17 cellular contexts compared by ENCODE assay signal in genomic region chr16:81699596-81699995, GRCh38.
DNase-seq lines count a peak whose midpoint lies in the region; ATAC-seq, FAIRE-seq and TF ChIP-seq lines count a peak whose summit lies in the region.
"Had no signal": no experiment of that assay in that cellular context is flagged by ENCODE, and none has a peak within 500 bp of the region (broad histone marks: within the 10 kb centered on the region; RNA-seq: fewer than 3 reads in every experiment).

No MANE protein-coding gene starts in this region.

- H3K4me1 Mint-ChIP-seq in activated naive CD8-positive, alpha-beta T cell treated with anti-CD3 and anti-CD28 coated beads, Interleukin-2, amount 10 ng/mL, durations not matched to agents 7 days and 5 days, result peaks cover 7% of the 10 kb centered on the region
- no peaks in the 10 kb centered on the region for H3K4me1 Mint-ChIP-seq in activated naive CD8-positive, alpha-beta T cell treated with anti-CD3 and anti-CD28 coated beads for 36 hours
- peaks cover 11% of the 10 kb centered on the region for H3K4me1 Mint-ChIP-seq in T-helper 17 cell
- H3K4me1 Mint-ChIP-seq in stimulated activated naive B cell treated with anti-CD40 and anti-IgM and Interleukin-4, amounts not matched to agents 10 μg/mL and 1 μg/mL and 100 μg/mL, for 72 hours, result peaks cover 0 to 1% of the 10 kb centered on the region in 2 donors

- H3K27ac ChIP-seq in kidney (ENCODE audit: low read depth in 2 of 2, low read length in 2 of 2), result no peak overlapping the region
- H3K27ac ChIP-seq: C4-2B, PC-9 had no signal

- H3K27me3 Mint-ChIP-seq in activated naive CD8-positive, alpha-beta T cell treated with anti-CD3 and anti-CD28 coated beads, Interleukin-2, amount 10 ng/mL, durations not matched to agents 7 days and 5 days, result no peaks in the 10 kb centered on the region
- H3K27me3 Mint-ChIP-seq in activated naive CD8-positive, alpha-beta T cell treated with anti-CD3 and anti-CD28 coated beads for 36 hours, result no peaks in the 10 kb centered on the region
- H3K27me3 Mint-ChIP-seq in T-helper 17 cell, result no peaks in the 10 kb centered on the region
- H3K27me3 Mint-ChIP-seq in stimulated activated naive B cell treated with anti-CD40 and anti-IgM and Interleukin-4, amounts not matched to agents 10 μg/mL and 1 μg/mL and 100 μg/mL, for 72 hours, result no peaks in the 10 kb centered on the region

- H3K36me3 Mint-ChIP-seq in activated naive CD8-positive, alpha-beta T cell treated with anti-CD3 and anti-CD28 coated beads, Interleukin-2, amount 10 ng/mL, durations not matched to agents 7 days and 5 days, result peaks cover 10% of the 10 kb centered on the region
- no peaks in the 10 kb centered on the region for H3K36me3 Mint-ChIP-seq in activated naive CD8-positive, alpha-beta T cell treated with anti-CD3 and anti-CD28 coated beads for 36 hours
- H3K36me3 Mint-ChIP-seq in T-helper 17 cell (ENCODE audit: low read depth), result peaks cover 4% of the 10 kb centered on the region
- H3K36me3 Mint-ChIP-seq in stimulated activated naive B cell treated with anti-CD40 and anti-IgM and Interleukin-4, amounts not matched to agents 10 μg/mL and 1 μg/mL and 100 μg/mL, for 72 hours, result peaks cover 41 to 59% of the 10 kb centered on the region in 2 donors

- FAIRE-seq in kidney (lab: Jason Lieb, UNC) (no peak), GM19239 (lab: Jason Lieb, UNC) (no peak)
- FAIRE-seq: A204.1 had no signal

- H3K4me1 ChIP-seq in kidney (ENCODE audit: control insufficient read depth in 1 of 2, insufficient read depth in 1 of 2, low read depth in 1 of 2, low read length in 2 of 2), result no peaks in the 10 kb centered on the region
- H3K4me1 ChIP-seq: Caco-2 had no signal

- H3K4me3 ChIP-seq in kidney (ENCODE audit: low read length in 2 of 2), result no peak overlapping the region
- H3K4me3 ChIP-seq: PC-9 had no signal

- POLR2A ChIA-PET in activated naive CD8-positive, alpha-beta T cell treated with anti-CD3 and anti-CD28 coated beads, Interleukin-2, amount 10 ng/mL, durations not matched to agents 7 days and 5 days (lab: Charles Lee), result no interaction called here

- no peak overlapping the region for H3K9ac ChIP-seq in kidney (ENCODE audit: low read length in 2 of 2)

- no peak overlapping the region for H3K4me3 Mint-ChIP-seq in activated naive CD8-positive, alpha-beta T cell treated with anti-CD3 and anti-CD28 coated beads, Interleukin-2, amount 10 ng/mL, durations not matched to agents 7 days and 5 days
- H3K4me3 Mint-ChIP-seq in activated naive CD8-positive, alpha-beta T cell treated with anti-CD3 and anti-CD28 coated beads for 36 hours, result no peak overlapping the region
- no peak overlapping the region for H3K4me3 Mint-ChIP-seq in T-helper 17 cell
- no peak overlapping the region for H3K4me3 Mint-ChIP-seq in stimulated activated naive B cell treated with anti-CD40 and anti-IgM and Interleukin-4, amounts not matched to agents 10 μg/mL and 1 μg/mL and 100 μg/mL, for 72 hours

- H3K9me3 Mint-ChIP-seq in activated naive CD8-positive, alpha-beta T cell treated with anti-CD3 and anti-CD28 coated beads, Interleukin-2, amount 10 ng/mL, durations not matched to agents 7 days and 5 days, result no peaks in the 10 kb centered on the region
- no peaks in the 10 kb centered on the region for H3K9me3 Mint-ChIP-seq in activated naive CD8-positive, alpha-beta T cell treated with anti-CD3 and anti-CD28 coated beads for 36 hours
- no peaks in the 10 kb centered on the region for H3K9me3 Mint-ChIP-seq in stimulated activated naive B cell treated with anti-CD40 and anti-IgM and Interleukin-4, amounts not matched to agents 10 μg/mL and 1 μg/mL and 100 μg/mL, for 72 hours

- H3K27ac Mint-ChIP-seq in activated naive CD8-positive, alpha-beta T cell treated with anti-CD3 and anti-CD28 coated beads, Interleukin-2, amount 10 ng/mL, durations not matched to agents 7 days and 5 days, result peak overlapping the region; percentile 45
- H3K27ac Mint-ChIP-seq in activated naive CD8-positive, alpha-beta T cell treated with anti-CD3 and anti-CD28 coated beads for 36 hours, result no peak overlapping the region
- H3K27ac Mint-ChIP-seq in T-helper 17 cell, result peak overlapping the region; percentile 65
- peak overlapping the region; percentile 59 for H3K27ac Mint-ChIP-seq in stimulated activated naive B cell treated with anti-CD40 and anti-IgM and Interleukin-4, amounts not matched to agents 10 μg/mL and 1 μg/mL and 100 μg/mL, for 72 hours

- intact Hi-C loops in kidney (cut with DNase I), result no loop called here

- peaks cover 27 to 37% of the 10 kb centered on the region in 2 donors for H3K36me3 ChIP-seq in kidney (ENCODE audit: control insufficient read depth in 1 of 2, insufficient read depth in 2 of 2, low read length in 2 of 2)

- no peak for TF ChIP-seq CTCF in kidney (IDR thresholded peaks at IDR 0.05; ENCODE audit: borderline replicate concordance, extremely low read depth, insufficient read depth)

- no peaks in the 10 kb centered on the region for H3K9me3 ChIP-seq in T-helper 17 cell (ENCODE audit: control insufficient read depth, low read length, poor library complexity, severe bottlenecking)
- H3K9me3 ChIP-seq in kidney (ENCODE audit: control insufficient read depth in 1 of 2, low read length in 2 of 2), result no peaks in the 10 kb centered on the region
- H3K9me3 ChIP-seq: Caco-2 had no signal

- no peak for DNase-seq in activated naive CD8-positive, alpha-beta T cell treated with anti-CD3 and anti-CD28 coated beads, Interleukin-2, amount 10 ng/mL, durations not matched to agents 7 days and 5 days
- DNase-seq in activated naive CD8-positive, alpha-beta T cell treated with anti-CD3 and anti-CD28 coated beads for 36 hours, result no peak
- DNase-seq in T-helper 17 cell (no peak), kidney (peak; percentile 50), Ammon's horn (ENCODE audit: low spot score) (no peak), GM19239 (ENCODE audit: insufficient read length, low spot score) (no peak), NCI-H446 treated with DMSO at 0.1 percent for 48 hours (lab: John Stamatoyannopoulos, UW) (no peak)
- DNase-seq in stimulated activated naive B cell treated with anti-CD40 and anti-IgM and Interleukin-4, amounts not matched to agents 10 μg/mL and 1 μg/mL and 100 μg/mL, for 72 hours, result no peak
- DNase-seq: Caco-2, DMS153, KG1, NCI-H1417 treated with DMSO at 0.1 percent for 48 hours, NCI-H1930, NCI-H774, PC-9 had no signal

- no peak for ATAC-seq in activated naive CD8-positive, alpha-beta T cell treated with anti-CD3 and anti-CD28 coated beads, Interleukin-2, amount 10 ng/mL, durations not matched to agents 7 days and 5 days (ENCODE audit: low read depth)
- no peak for ATAC-seq in T-helper 17 cell
- no peak for ATAC-seq in stimulated activated naive B cell treated with anti-CD40 and anti-IgM and Interleukin-4, amounts not matched to agents 10 μg/mL and 1 μg/mL and 100 μg/mL, for 72 hours (replicated peaks)
